ENCODE assay signal across 1 cellular context in genomic region chr17:31936615-31937609, GRCh38.
TF ChIP-seq lines count a peak whose summit lies in the region.
"Not testable (repeated sequence)": the region's sequence is repeated elsewhere in the genome, so short reads cannot be mapped to it uniquely, and the experiment has no call there.

TSS of gene SUZ12 (plus strand) at chr17:31937007. CDS start at chr17:31937247, 240 bp downstream.

TF ChIP-seq in K562, 482 proteins besides CTCF, POLR2A, EP300 and RAD21 (continued from another document and continues in another):
- TF ChIP-seq TAF9B (IDR thresholded peaks at IDR 0.05; ENCODE audit: partially characterized antibody), result peak; percentile 6
- peak; percentile 56; the same call in 1 of the 2 replicates for TF ChIP-seq EP400 (IDR thresholded peaks at IDR 0.05)
- TF ChIP-seq, protein P1, sequence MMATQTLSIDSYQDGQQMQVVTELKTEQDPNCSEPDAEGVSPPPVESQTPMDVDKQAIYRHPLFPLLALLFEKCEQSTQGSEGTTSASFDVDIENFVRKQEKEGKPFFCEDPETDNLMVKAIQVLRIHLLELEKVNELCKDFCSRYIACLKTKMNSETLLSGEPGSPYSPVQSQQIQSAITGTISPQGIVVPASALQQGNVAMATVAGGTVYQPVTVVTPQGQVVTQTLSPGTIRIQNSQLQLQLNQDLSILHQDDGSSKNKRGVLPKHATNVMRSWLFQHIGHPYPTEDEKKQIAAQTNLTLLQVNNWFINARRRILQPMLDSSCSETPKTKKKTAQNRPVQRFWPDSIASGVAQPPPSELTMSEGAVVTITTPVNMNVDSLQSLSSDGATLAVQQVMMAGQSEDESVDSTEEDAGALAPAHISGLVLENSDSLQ (IDR thresholded peaks at IDR 0.05), result peak; percentile 93
- TF ChIP-seq ATF1 (CRISPR knock-in tag; IDR thresholded peaks at IDR 0.05); CEBPG (tag; conservative IDR thresholded peaks at IDR 0.05 in 1 of 2, IDR thresholded peaks at IDR 0.05 in 1 of 2): not testable (repeated sequence)
- peak; percentile 62 for TF ChIP-seq ATF1 (tag; IDR thresholded peaks at IDR 0.05)
- TF ChIP-seq ZNF584 (CRISPR knock-in tag; IDR thresholded peaks at IDR 0.05; ENCODE audit: low read depth), result peak; percentile 38; the same call in 1 of the 2 replicates
- 0 out of 2 replicates have a peak, but pooled peaks have one; percentile 8 for TF ChIP-seq TARDBP (IDR thresholded peaks at IDR 0.05)
- TF ChIP-seq, protein P2, sequence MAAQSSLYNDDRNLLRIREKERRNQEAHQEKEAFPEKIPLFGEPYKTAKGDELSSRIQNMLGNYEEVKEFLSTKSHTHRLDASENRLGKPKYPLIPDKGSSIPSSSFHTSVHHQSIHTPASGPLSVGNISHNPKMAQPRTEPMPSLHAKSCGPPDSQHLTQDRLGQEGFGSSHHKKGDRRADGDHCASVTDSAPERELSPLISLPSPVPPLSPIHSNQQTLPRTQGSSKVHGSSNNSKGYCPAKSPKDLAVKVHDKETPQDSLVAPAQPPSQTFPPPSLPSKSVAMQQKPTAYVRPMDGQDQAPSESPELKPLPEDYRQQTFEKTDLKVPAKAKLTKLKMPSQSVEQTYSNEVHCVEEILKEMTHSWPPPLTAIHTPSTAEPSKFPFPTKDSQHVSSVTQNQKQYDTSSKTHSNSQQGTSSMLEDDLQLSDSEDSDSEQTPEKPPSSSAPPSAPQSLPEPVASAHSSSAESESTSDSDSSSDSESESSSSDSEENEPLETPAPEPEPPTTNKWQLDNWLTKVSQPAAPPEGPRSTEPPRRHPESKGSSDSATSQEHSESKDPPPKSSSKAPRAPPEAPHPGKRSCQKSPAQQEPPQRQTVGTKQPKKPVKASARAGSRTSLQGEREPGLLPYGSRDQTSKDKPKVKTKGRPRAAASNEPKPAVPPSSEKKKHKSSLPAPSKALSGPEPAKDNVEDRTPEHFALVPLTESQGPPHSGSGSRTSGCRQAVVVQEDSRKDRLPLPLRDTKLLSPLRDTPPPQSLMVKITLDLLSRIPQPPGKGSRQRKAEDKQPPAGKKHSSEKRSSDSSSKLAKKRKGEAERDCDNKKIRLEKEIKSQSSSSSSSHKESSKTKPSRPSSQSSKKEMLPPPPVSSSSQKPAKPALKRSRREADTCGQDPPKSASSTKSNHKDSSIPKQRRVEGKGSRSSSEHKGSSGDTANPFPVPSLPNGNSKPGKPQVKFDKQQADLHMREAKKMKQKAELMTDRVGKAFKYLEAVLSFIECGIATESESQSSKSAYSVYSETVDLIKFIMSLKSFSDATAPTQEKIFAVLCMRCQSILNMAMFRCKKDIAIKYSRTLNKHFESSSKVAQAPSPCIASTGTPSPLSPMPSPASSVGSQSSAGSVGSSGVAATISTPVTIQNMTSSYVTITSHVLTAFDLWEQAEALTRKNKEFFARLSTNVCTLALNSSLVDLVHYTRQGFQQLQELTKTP (IDR thresholded peaks at IDR 0.05; ENCODE audit: low read depth in 1 of 2, partially characterized antibody in 2 of 2), result peak in 1 of 2 experiments; percentile 72
- TF ChIP-seq ZBTB7A (IDR thresholded peaks at IDR 0.05; ENCODE audit: borderline replicate concordance, control insufficient read depth, low read depth, low read length), result peak; percentile 17; the same call in 1 of the 2 replicates
- TF ChIP-seq PCBP1 (IDR thresholded peaks at IDR 0.05; ENCODE audit: low read depth, low read length, poor library complexity, severe bottlenecking), result peak; percentile 76
- TF ChIP-seq, protein P3, sequence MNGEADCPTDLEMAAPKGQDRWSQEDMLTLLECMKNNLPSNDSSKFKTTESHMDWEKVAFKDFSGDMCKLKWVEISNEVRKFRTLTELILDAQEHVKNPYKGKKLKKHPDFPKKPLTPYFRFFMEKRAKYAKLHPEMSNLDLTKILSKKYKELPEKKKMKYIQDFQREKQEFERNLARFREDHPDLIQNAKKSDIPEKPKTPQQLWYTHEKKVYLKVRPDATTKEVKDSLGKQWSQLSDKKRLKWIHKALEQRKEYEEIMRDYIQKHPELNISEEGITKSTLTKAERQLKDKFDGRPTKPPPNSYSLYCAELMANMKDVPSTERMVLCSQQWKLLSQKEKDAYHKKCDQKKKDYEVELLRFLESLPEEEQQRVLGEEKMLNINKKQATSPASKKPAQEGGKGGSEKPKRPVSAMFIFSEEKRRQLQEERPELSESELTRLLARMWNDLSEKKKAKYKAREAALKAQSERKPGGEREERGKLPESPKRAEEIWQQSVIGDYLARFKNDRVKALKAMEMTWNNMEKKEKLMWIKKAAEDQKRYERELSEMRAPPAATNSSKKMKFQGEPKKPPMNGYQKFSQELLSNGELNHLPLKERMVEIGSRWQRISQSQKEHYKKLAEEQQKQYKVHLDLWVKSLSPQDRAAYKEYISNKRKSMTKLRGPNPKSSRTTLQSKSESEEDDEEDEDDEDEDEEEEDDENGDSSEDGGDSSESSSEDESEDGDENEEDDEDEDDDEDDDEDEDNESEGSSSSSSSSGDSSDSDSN (IDR thresholded peaks at IDR 0.05; ENCODE audit: borderline replicate concordance in 1 of 2, low read depth in 2 of 2, low read length in 2 of 2), result peak in 1 of 2 experiments; percentile 75; a peak in 2 of 4 replicates
- TF ChIP-seq, protein P4, sequence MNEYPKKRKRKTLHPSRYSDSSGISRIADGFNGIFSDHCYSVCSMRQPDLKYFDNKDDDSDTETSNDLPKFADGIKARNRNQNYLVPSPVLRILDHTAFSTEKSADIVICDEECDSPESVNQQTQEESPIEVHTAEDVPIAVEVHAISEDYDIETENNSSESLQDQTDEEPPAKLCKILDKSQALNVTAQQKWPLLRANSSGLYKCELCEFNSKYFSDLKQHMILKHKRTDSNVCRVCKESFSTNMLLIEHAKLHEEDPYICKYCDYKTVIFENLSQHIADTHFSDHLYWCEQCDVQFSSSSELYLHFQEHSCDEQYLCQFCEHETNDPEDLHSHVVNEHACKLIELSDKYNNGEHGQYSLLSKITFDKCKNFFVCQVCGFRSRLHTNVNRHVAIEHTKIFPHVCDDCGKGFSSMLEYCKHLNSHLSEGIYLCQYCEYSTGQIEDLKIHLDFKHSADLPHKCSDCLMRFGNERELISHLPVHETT (CRISPR knock-in tag; conservative IDR thresholded peaks at IDR 0.05 in 1 of 2, IDR thresholded peaks at IDR 0.05 in 1 of 2), result peak in 1 of 2 experiments; percentile 77; a peak in 2 of 4 replicates
- peak; percentile 35; the same call in 1 of the 2 replicates for TF ChIP-seq ZNF197 (CRISPR knock-in tag; IDR thresholded peaks at IDR 0.05; ENCODE audit: low read depth)
- TF ChIP-seq HNRNPK (IDR thresholded peaks at IDR 0.05; ENCODE audit: low read depth, low read length, poor library complexity, severe bottlenecking), result peak; percentile 84
- TF ChIP-seq GTF2E2 (tag; IDR thresholded peaks at IDR 0.05), result 0 out of 2 replicates have a peak, but pooled peaks have one; percentile 22
- TF ChIP-seq HNRNPLL (IDR thresholded peaks at IDR 0.05; ENCODE audit: low read depth, low read length, poor library complexity, severe bottlenecking), result peak; percentile 80
- peak; percentile 75; the same call in 1 of the 2 replicates for TF ChIP-seq ZNF644 (tag; IDR thresholded peaks at IDR 0.05; ENCODE audit: low read depth)
- TF ChIP-seq KDM5B (IDR thresholded peaks at IDR 0.05; ENCODE audit: insufficient replicate concordance, low read depth, low read length), result peak; percentile 40
- peak in 1 of 2 experiments; percentile 59; a peak in 1 of 4 replicates for TF ChIP-seq SIN3A (IDR thresholded peaks at IDR 0.05; ENCODE audit: borderline replicate concordance in 2 of 2, control insufficient read depth in 1 of 2, low read depth in 2 of 2, low read length in 2 of 2)
- TF ChIP-seq MITF (IDR thresholded peaks at IDR 0.05), result 0 out of 2 replicates have a peak, but pooled peaks have one; percentile 13
- TF ChIP-seq, protein P5, sequence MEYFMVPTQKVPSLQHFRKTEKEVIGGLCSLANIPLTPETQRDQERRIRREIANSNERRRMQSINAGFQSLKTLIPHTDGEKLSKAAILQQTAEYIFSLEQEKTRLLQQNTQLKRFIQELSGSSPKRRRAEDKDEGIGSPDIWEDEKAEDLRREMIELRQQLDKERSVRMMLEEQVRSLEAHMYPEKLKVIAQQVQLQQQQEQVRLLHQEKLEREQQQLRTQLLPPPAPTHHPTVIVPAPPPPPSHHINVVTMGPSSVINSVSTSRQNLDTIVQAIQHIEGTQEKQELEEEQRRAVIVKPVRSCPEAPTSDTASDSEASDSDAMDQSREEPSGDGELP (CRISPR knock-in tag; IDR thresholded peaks at IDR 0.05; ENCODE audit: borderline replicate concordance), result peak; percentile 47; the same call in 1 of the 2 replicates
- peak; percentile 60; the same call in 1 of the 2 replicates for TF ChIP-seq TAF7 (tag; IDR thresholded peaks at IDR 0.05)
- TF ChIP-seq CCNT2 (IDR thresholded peaks at IDR 0.05; ENCODE audit: borderline replicate concordance, extremely low read depth, insufficient read length, low read depth, low read length), result peak; percentile 47
- peak; percentile 89 for TF ChIP-seq POLR2H (tag; IDR thresholded peaks at IDR 0.05; ENCODE audit: low read depth)
- TF ChIP-seq ZFX (CRISPR knock-in tag; IDR thresholded peaks at IDR 0.05), result peak; percentile 59
- TF ChIP-seq SMARCA4 (IDR thresholded peaks at IDR 0.05), result 0 out of 2 replicates have a peak, but pooled peaks have one; percentile 0
- TF ChIP-seq AFF4 (CRISPR knock-in tag; IDR thresholded peaks at IDR 0.05), result 0 out of 2 replicates have a peak, but pooled peaks have one; percentile 32
- peak; percentile 76 for TF ChIP-seq TAF1 (IDR thresholded peaks at IDR 0.05; ENCODE audit: control insufficient read depth, extremely low read depth, insufficient read depth, low read length, severe bottlenecking)
- peak; percentile 51 for TF ChIP-seq NFRKB (IDR thresholded peaks at IDR 0.05; ENCODE audit: low read depth)
- peak; percentile 58; the same call in 1 of the 2 replicates for TF ChIP-seq CTBP1 (IDR thresholded peaks at IDR 0.05; ENCODE audit: borderline replicate concordance)
- peak in 1 of 2 experiments; percentile 76; a peak in 2 of 4 replicates for TF ChIP-seq MAZ (CRISPR knock-in tag; conservative IDR thresholded peaks at IDR 0.05 in 1 of 2, IDR thresholded peaks at IDR 0.05 in 1 of 2)
- 0 out of 2 replicates have a peak, but pooled peaks have one; percentile 36 for TF ChIP-seq GABPB1 (CRISPR knock-in tag; IDR thresholded peaks at IDR 0.05)
- TF ChIP-seq GABPA (tag; conservative IDR thresholded peaks at IDR 0.05; ENCODE audit: low read depth), result peak; percentile 58
- TF ChIP-seq, protein P6, sequence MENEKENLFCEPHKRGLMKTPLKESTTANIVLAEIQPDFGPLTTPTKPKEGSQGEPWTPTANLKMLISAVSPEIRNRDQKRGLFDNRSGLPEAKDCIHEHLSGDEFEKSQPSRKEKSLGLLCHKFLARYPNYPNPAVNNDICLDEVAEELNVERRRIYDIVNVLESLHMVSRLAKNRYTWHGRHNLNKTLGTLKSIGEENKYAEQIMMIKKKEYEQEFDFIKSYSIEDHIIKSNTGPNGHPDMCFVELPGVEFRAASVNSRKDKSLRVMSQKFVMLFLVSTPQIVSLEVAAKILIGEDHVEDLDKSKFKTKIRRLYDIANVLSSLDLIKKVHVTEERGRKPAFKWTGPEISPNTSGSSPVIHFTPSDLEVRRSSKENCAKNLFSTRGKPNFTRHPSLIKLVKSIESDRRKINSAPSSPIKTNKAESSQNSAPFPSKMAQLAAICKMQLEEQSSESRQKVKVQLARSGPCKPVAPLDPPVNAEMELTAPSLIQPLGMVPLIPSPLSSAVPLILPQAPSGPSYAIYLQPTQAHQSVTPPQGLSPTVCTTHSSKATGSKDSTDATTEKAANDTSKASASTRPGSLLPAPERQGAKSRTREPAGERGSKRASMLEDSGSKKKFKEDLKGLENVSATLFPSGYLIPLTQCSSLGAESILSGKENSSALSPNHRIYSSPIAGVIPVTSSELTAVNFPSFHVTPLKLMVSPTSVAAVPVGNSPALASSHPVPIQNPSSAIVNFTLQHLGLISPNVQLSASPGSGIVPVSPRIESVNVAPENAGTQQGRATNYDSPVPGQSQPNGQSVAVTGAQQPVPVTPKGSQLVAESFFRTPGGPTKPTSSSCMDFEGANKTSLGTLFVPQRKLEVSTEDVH (IDR thresholded peaks at IDR 0.05; ENCODE audit: low read depth, partially characterized antibody), result peak; percentile 93
- peak; percentile 82 for TF ChIP-seq CEBPG (CRISPR knock-in tag; IDR thresholded peaks at IDR 0.05)
